In the genomic region with DNA sequence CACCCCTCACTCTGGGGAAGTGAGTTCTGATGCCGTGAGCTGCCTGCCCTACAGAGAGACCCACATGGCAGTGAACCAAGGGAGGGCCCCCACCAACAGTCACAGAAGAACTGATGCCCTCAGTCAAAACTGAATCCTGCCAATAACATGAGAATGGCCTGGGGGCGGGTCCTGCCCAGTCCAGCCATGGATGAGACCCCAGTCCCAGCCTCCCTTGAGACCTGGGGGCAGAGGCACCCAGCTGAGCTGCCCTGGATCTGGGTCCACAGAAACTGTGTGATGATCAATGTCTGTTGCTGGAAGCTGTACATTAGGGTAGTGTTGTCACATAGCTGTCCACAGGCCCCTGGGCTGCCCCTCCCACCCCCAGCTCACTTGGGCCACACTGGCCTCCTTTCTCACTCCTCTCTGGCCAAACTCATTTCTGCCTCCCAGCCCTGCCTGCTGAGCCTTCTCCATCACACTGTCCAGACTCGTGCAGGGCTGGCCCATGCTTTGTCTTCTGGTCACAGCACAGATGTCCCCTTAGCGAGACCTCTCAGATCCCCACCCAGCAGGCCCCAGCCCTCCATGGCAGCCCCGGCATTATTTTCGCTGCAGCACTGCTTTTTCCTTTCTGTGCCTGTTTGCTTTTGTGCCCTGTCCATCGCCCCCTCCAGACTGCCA, we compare ENCODE assay signal across 2 cellular contexts.
TF ChIP-seq lines count a peak whose summit lies in the region.

No MANE protein-coding gene starts in this region.

TF ChIP-seq in IMR-90, 13 proteins besides CTCF, POLR2A, EP300 and RAD21:
- TF ChIP-seq MXI1 (IDR thresholded peaks at IDR 0.05; ENCODE audit: borderline replicate concordance, low read depth, low read length), result no peak
- TF ChIP-seq ELK1 (IDR thresholded peaks at IDR 0.05; ENCODE audit: borderline replicate concordance, low read depth, low read length), result no peak
- no peak for TF ChIP-seq MAZ (IDR thresholded peaks at IDR 0.05; ENCODE audit: borderline replicate concordance, low read depth, low read length)
- TF ChIP-seq CHD1 (IDR thresholded peaks at IDR 0.05; ENCODE audit: low read depth, low read length), result no peak
- TF ChIP-seq FOS (IDR thresholded peaks at IDR 0.05; ENCODE audit: low read depth, low read length), result no peak
- no peak for TF ChIP-seq NFE2L2 (IDR thresholded peaks at IDR 0.05; ENCODE audit: low read depth, low read length)

TF ChIP-seq in K562, 482 proteins besides CTCF, POLR2A, EP300 and RAD21:
- TF ChIP-seq MEF2A (IDR thresholded peaks at IDR 0.05; ENCODE audit: control insufficient read depth, low read depth, low read length) (no peak), ZSCAN32 (CRISPR knock-in tag; IDR thresholded peaks at IDR 0.05) (no peak), ZNF830 (CRISPR knock-in tag; IDR thresholded peaks at IDR 0.05) (no peak), TOE1 (IDR thresholded peaks at IDR 0.05; ENCODE audit: borderline replicate concordance) (no peak), TOE1 (CRISPR knock-in tag; IDR thresholded peaks at IDR 0.05; ENCODE audit: borderline replicate concordance, low read depth) (no peak), RBM25 (IDR thresholded peaks at IDR 0.05; ENCODE audit: low read depth, low read length, severe bottlenecking) (no peak), FOXP1 (CRISPR knock-in tag; IDR thresholded peaks at IDR 0.05) (peak; percentile 11; the same call in 1 of the 2 replicates), ZC3H11A (IDR thresholded peaks at IDR 0.05; ENCODE audit: low read depth, low read length) (no peak), ZNF347 (CRISPR knock-in tag; IDR thresholded peaks at IDR 0.05; ENCODE audit: low read depth) (no peak), ATF3 (IDR thresholded peaks at IDR 0.05) (no peak), ATF3 (CRISPR knock-in tag; conservative IDR thresholded peaks at IDR 0.05) (no peak), COPS2 (conservative IDR thresholded peaks at IDR 0.05) (no peak), ZNF212 (CRISPR knock-in tag; IDR thresholded peaks at IDR 0.05) (no peak), ZNF561 (CRISPR knock-in tag; conservative IDR thresholded peaks at IDR 0.05) (no peak), ZFX (CRISPR knock-in tag; IDR thresholded peaks at IDR 0.05) (0 out of 2 replicates have a peak, but pooled peaks have one; percentile 28)
- TF ChIP-seq, protein P1, sequence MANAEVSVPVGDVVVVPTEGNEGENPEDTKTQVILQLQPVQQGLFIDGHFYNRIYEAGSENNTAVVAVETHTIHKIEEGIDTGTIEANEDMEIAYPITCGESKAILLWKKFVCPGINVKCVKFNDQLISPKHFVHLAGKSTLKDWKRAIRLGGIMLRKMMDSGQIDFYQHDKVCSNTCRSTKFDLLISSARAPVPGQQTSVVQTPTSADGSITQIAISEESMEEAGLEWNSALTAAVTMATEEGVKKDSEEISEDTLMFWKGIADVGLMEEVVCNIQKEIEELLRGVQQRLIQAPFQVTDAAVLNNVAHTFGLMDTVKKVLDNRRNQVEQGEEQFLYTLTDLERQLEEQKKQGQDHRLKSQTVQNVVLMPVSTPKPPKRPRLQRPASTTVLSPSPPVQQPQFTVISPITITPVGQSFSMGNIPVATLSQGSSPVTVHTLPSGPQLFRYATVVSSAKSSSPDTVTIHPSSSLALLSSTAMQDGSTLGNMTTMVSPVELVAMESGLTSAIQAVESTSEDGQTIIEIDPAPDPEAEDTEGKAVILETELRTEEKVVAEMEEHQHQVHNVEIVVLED (CRISPR knock-in tag; IDR thresholded peaks at IDR 0.05), result no peak
